In the genomic region with DNA sequence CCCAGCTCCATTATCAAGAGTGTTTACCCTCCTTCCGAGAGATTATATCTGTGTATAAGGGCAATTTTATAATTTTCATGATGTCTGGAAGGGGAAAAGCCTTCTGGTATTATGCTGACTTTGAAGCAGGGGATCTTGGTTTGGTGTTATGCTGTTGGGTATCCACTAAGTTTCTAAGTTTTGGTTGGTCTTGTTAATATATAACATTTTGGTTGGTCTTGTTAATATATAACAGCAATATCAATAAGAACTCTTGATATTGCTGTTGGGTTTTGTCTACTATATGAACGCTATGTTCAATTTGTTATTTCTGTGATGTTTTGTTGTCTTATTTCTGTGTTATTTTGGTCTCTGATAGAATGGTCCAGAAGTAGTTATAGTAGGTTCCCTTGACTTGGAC, we compare ENCODE assay signal across 27 cellular contexts.
"Had no signal": no experiment of that assay in that cellular context is flagged by ENCODE, and none has a peak within 500 bp of the region (broad histone marks: within the 10 kb centered on the region; RNA-seq: fewer than 3 reads in every experiment).

No MANE protein-coding gene starts in this region.

- H3K27ac ChIP-seq: stomach, suprapubic skin, testis, thoracic aorta, thyroid gland, tibial artery, tibial nerve, transverse colon, upper lobe of left lung, upper lobe of right lung, uterus, vagina had no signal

- FAIRE-seq: urothelium cell line had no signal

- H3K27me3 ChIP-seq: stomach, suprapubic skin, testis, thyroid gland, tibial artery, tibial nerve, transverse colon, upper lobe of left lung, upper lobe of right lung, uterus, vagina had no signal

- H3K4me3 ChIP-seq: stomach, suprapubic skin, testis, thoracic aorta, thyroid gland, tibial artery, tibial nerve, transverse colon, upper lobe of left lung, upper lobe of right lung, uterus, vagina had no signal

- H3K36me3 ChIP-seq: stomach, suprapubic skin, thoracic aorta, thyroid gland, tibial artery, tibial nerve, transverse colon, upper lobe of left lung, upper lobe of right lung, uterus, vagina had no signal

- ATAC-seq: stimulated activated effector memory CD8-positive, alpha-beta T cell treated with anti-CD3 and anti-CD28 coated beads, Interleukin-12 subunit alpha, Interleukin-12 subunit beta, amount 100 ng/mL, for 72 hours; stimulated activated memory B cell treated with anti-CD40 and anti-IgM and Interleukin-4, amounts not matched to agents 10 μg/mL and 1 μg/mL and 100 μg/mL, for 72 hours; stimulated activated naive B cell treated with anti-CD40 and anti-IgM and Interleukin-4, amounts not matched to agents 10 μg/mL and 1 μg/mL and 100 μg/mL, for 72 hours; stimulated activated naive CD8-positive, alpha-beta T cell treated with anti-CD3 and anti-CD28 coated beads, Interleukin-15, amount 100 ng/mL, for 72 hours; stimulated activated naive CD8-positive, alpha-beta T cell treated with anti-CD3 and anti-CD28 coated beads, Interleukin-15, Interleukin-2, amounts not matched to agents 100 U/mL and 50 U/mL, for 24 hours; upper lobe of right lung had no signal

- DNase-seq: stimulated activated CD4-positive, alpha-beta T cell treated with anti-CD3 and anti-CD28 coated beads, Interleukin-2, amount 100 ng/mL, for 48 hours; stimulated activated CD4-positive, alpha-beta T cell treated with anti-CD3 and anti-CD28 coated beads, Interleukin-4, amount 100 ng/mL, for 1 hour; stimulated activated CD4-positive, alpha-beta T cell treated with anti-CD3 and anti-CD28 coated beads, Interleukin-4, amount 100 ng/mL, for 24 hours; stimulated activated CD4-positive, alpha-beta T cell treated with anti-CD3 and anti-CD28 coated beads, Interleukin-4, amount 100 ng/mL, for 4 hours; stimulated activated CD8-positive, alpha-beta memory T cell treated with anti-CD3 and anti-CD28 coated beads, Interleukin-4, amount 100 ng/mL, for 48 hours; stimulated activated naive B cell treated with anti-CD40 and anti-IgM and Interleukin-4, amounts not matched to agents 10 μg/mL and 1 μg/mL and 100 μg/mL, for 72 hours; stimulated activated naive CD4-positive, alpha-beta T cell; stimulated activated naive CD4-positive, alpha-beta T cell treated with Interleukin-2 at 50 U/mL for 16 hours; stimulated activated naive CD8-positive, alpha-beta T cell treated with anti-CD3 and anti-CD28 coated beads, Interleukin-15, amount 100 ng/mL, for 72 hours; stimulated activated naive CD8-positive, alpha-beta T cell treated with anti-CD3 and anti-CD28 coated beads, Interleukin-15, Interleukin-2, amounts not matched to agents 100 U/mL and 50 U/mL, for 24 hours; stomach; substantia nigra; testis; thyroid gland; tibial artery; transverse colon; trophoblast cell; upper lobe of left lung; upper lobe of right lung; uterus had no signal

- H3K9me3 ChIP-seq: testis, thoracic aorta, thyroid gland, tibial nerve, transverse colon, upper lobe of right lung, uterus, vagina had no signal

- H3K4me1 ChIP-seq: stomach, suprapubic skin, testis, thyroid gland, tibial artery, tibial nerve, transverse colon, upper lobe of left lung, upper lobe of right lung, uterus, vagina had no signal
